In genomic region chr1:145977016-145977415, GRCh38 we compare ENCODE assay signal across 1 cellular context.
TF ChIP-seq lines count a peak whose summit lies in the region.

No MANE protein-coding gene starts in this region.

TF ChIP-seq in K562, 482 proteins besides CTCF, POLR2A, EP300 and RAD21:
- TF ChIP-seq MBD1 (CRISPR knock-in tag; IDR thresholded peaks at IDR 0.05), result no peak
- TF ChIP-seq MTA1 (IDR thresholded peaks at IDR 0.05; ENCODE audit: borderline replicate concordance), result no peak
- TF ChIP-seq ZSCAN29 (IDR thresholded peaks at IDR 0.05), result no peak
- TF ChIP-seq ZNF436 (CRISPR knock-in tag; IDR thresholded peaks at IDR 0.05), result no peak
- no peak for TF ChIP-seq RREB1 (CRISPR knock-in tag; IDR thresholded peaks at IDR 0.05)
- TF ChIP-seq SLC30A9 (CRISPR knock-in tag; IDR thresholded peaks at IDR 0.05), result no peak
- TF ChIP-seq NR0B1 (IDR thresholded peaks at IDR 0.05; ENCODE audit: partially characterized antibody), result no peak
- no peak for TF ChIP-seq DEAF1 (CRISPR knock-in tag; IDR thresholded peaks at IDR 0.05)
- no peak for TF ChIP-seq ZNF444 (CRISPR knock-in tag; IDR thresholded peaks at IDR 0.05)
- TF ChIP-seq KAT2B (IDR thresholded peaks at IDR 0.05; ENCODE audit: low read depth, low read length), result no peak
